Comparison of ENCODE assay signal across 23 cellular contexts in genomic region chr2:99700482-99701398, GRCh38.
DNase-seq lines count a peak whose midpoint lies in the region; ATAC-seq, FAIRE-seq and TF ChIP-seq lines count a peak whose summit lies in the region.
"Had no signal": no experiment of that assay in that cellular context is flagged by ENCODE, and none has a peak within 500 bp of the region (broad histone marks: within the 10 kb centered on the region; RNA-seq: fewer than 3 reads in every experiment).

No MANE protein-coding gene starts in this region.

- H3K27ac ChIP-seq in esophagus squamous epithelium (peak overlapping the region in 3 of 4 donors; percentile 28 to 75 (median 55)), neutrophil (peak overlapping the region; percentile 21)
- H3K27ac ChIP-seq: coronary artery, KMS-11, SJCRH30 had no signal

- intact Hi-C loops in esophagus squamous epithelium (cut with DNase I), result no loop called here

- ATAC-seq in GM21717 (IDR thresholded peaks at IDR 0.05; ENCODE audit: unreplicated experiment) (no peak), GM21447 (IDR thresholded peaks at IDR 0.05; ENCODE audit: unreplicated experiment) (no peak)
- ATAC-seq in activated CD4-positive, CD25-positive, alpha-beta regulatory T cell treated with anti-CD3 and anti-CD28 coated beads, Interleukin-2, amount 50 U/mL, for 24 hours, result no peak
- ATAC-seq: mucosa of descending colon had no signal

- H3K27me3 ChIP-seq in esophagus squamous epithelium (no peaks in the 10 kb centered on the region), neutrophil (no peaks in the 10 kb centered on the region)

- no peak overlapping the region for H3K4me3 ChIP-seq in esophagus squamous epithelium
- H3K4me3 ChIP-seq in neutrophil (ENCODE audit: low read depth in 1 of 2, low read length in 1 of 2), result no peak overlapping the region
- H3K4me3 ChIP-seq: coronary artery, mucosa of descending colon, SJCRH30 had no signal

- H3K4me1 ChIP-seq in esophagus squamous epithelium, result peaks cover 5 to 52% (median 7%) of the 10 kb centered on the region in 3 donors
- H3K4me1 ChIP-seq in neutrophil (ENCODE audit: control insufficient read depth in 1 of 2, insufficient read depth in 1 of 2, low read depth in 1 of 2, low read length in 1 of 2), result peaks cover 7 to 10% of the 10 kb centered on the region in 2 experiments
- H3K4me1 ChIP-seq: SJCRH30 had no signal

- H3K9me3 ChIP-seq in esophagus squamous epithelium (no peaks in the 10 kb centered on the region), neutrophil (no peaks in the 10 kb centered on the region)
- H3K9me3 ChIP-seq: mucosa of descending colon, SJCRH30 had no signal

- no peak for FAIRE-seq in GM12892 (lab: Jason Lieb, UNC)
- FAIRE-seq: RCC 7860, TTC549 had no signal

- H3K36me3 ChIP-seq in esophagus squamous epithelium, result no peaks in the 10 kb centered on the region
- no peaks in the 10 kb centered on the region for H3K36me3 ChIP-seq in neutrophil
- H3K36me3 ChIP-seq: SJCRH30 had no signal

- TF ChIP-seq CTCF in esophagus squamous epithelium (IDR thresholded peaks at IDR 0.05), result no peak
- TF ChIP-seq CTCF in neutrophil (IDR thresholded peaks at IDR 0.05), result no peak

- 72 to 73% methylated on average over 13 to 14 of the region's 14 CpGs for WGBS in esophagus squamous epithelium, 2 donors

- no peak for TF ChIP-seq POLR2A in esophagus squamous epithelium (IDR thresholded peaks at IDR 0.05)
- no peak for TF ChIP-seq POLR2A in GM12892 (IDR thresholded peaks at IDR 0.05; ENCODE audit: low read depth, low read length)

- DNase-seq in Ammon's horn (ENCODE audit: low spot score) (peak; percentile 29), MV-4-11 (lab: John Stamatoyannopoulos, UW) (peak; percentile 26), esophagus squamous epithelium (lab: John Stamatoyannopoulos, UW) (no peak), GM12892 (ENCODE audit: insufficient read length) (no peak)
- DNase-seq: activated CD4-positive, alpha-beta memory T cell treated with anti-CD3 and anti-CD28 coated beads for 36 hours; activated CD4-positive, CD25-positive, alpha-beta regulatory T cell treated with anti-CD3 and anti-CD28 coated beads, Interleukin-2, amount 50 U/mL, for 72 hours; activated CD8-positive, alpha-beta memory T cell treated with anti-CD3 and anti-CD28 coated beads, Interleukin-2, amount 50 U/mL, for 4 hours; activated naive CD4-positive, alpha-beta T cell treated with anti-CD3 and anti-CD28 coated beads, Interleukin-2, amount 50 U/mL, for 16 hours; effector memory CD4-positive, alpha-beta T cell; HCEC 1CT; mucosa of descending colon; NCI-H1436; NCI-H748 treated with DMSO at 0.1 percent for 48 hours; SJCRH30; stimulated activated naive CD8-positive, alpha-beta T cell treated with anti-CD3 and anti-CD28 coated beads, Interleukin-15, Interleukin-2, amounts not matched to agents 100 U/mL and 50 U/mL, for 24 hours had no signal

Comparison
In these comparisons a context has a peak if more than half of its experiments do, and no peak if none do; other contexts are left out.
1. DNase-seq: peak in Ammon's horn (single experiment) and MV-4-11 (single experiment); none in esophagus squamous epithelium (single experiment) and GM12892 (single experiment).